Comparison of ENCODE assay signal across 17 cellular contexts in genomic region chr1:245201827-245202226, GRCh38.
"Had no signal": no experiment of that assay in that cellular context is flagged by ENCODE, and none has a peak within 500 bp of the region (broad histone marks: within the 10 kb centered on the region; RNA-seq: fewer than 3 reads in every experiment).

No MANE protein-coding gene starts in this region.

- DNase-seq: activated CD4-positive, CD25-positive, alpha-beta regulatory T cell treated with anti-CD3 and anti-CD28 coated beads, Interleukin-2, amount 50 U/mL, for 72 hours; activated naive CD8-positive, alpha-beta T cell treated with anti-CD3 and anti-CD28 coated beads, Interleukin-2, amount 10 ng/mL, durations not matched to agents 7 days and 5 days; anterior cingulate cortex; brain microvascular endothelial cell; effector memory CD8-positive, alpha-beta T cell; natural killer cell; nucleus accumbens; retina; stimulated activated CD4-positive, alpha-beta T cell treated with anti-CD3 and anti-CD28 coated beads, Interleukin-4, amount 100 ng/mL, for 1 hour; stimulated activated naive CD4-positive, alpha-beta T cell; substantia nigra; T-helper 9 cell; transverse colon had no signal

- H3K4me1 Mint-ChIP-seq: activated naive CD8-positive, alpha-beta T cell treated with anti-CD3 and anti-CD28 coated beads, Interleukin-2, amount 10 ng/mL, durations not matched to agents 7 days and 5 days had no signal

- H3K36me3 Mint-ChIP-seq: activated naive CD8-positive, alpha-beta T cell treated with anti-CD3 and anti-CD28 coated beads, Interleukin-2, amount 10 ng/mL, durations not matched to agents 7 days and 5 days had no signal

- H3K36me3 ChIP-seq: brain microvascular endothelial cell, gastroesophageal sphincter, transverse colon had no signal

- H3K4me3 Mint-ChIP-seq: activated naive CD8-positive, alpha-beta T cell treated with anti-CD3 and anti-CD28 coated beads, Interleukin-2, amount 10 ng/mL, durations not matched to agents 7 days and 5 days; activated T-helper 1 cell treated with anti-CD3 and anti-CD28 coated beads, Interleukin-12 subunit alpha, Interleukin-12 subunit beta, Interleukin-2, Interleukin-4 antibody, amounts not matched to agents 30 ng/mL and 10 ng/mL and 1 ng/mL, durations not matched to agents 14 hours and 24 hours and 36 hours; dendritic cell treated with granulocyte-macrophage colony-stimulating factor and Interleukin-4, amounts not matched to agents 40 ng/mL and 50 ng/mL, for 4 days; effector memory CD8-positive, alpha-beta T cell; natural killer cell had no signal

- H3K27ac Mint-ChIP-seq: activated naive CD8-positive, alpha-beta T cell treated with anti-CD3 and anti-CD28 coated beads, Interleukin-2, amount 10 ng/mL, durations not matched to agents 7 days and 5 days; activated T-helper 1 cell treated with anti-CD3 and anti-CD28 coated beads, Interleukin-12 subunit alpha, Interleukin-12 subunit beta, Interleukin-2, Interleukin-4 antibody, amounts not matched to agents 30 ng/mL and 10 ng/mL and 1 ng/mL, durations not matched to agents 14 hours and 24 hours and 36 hours; dendritic cell treated with granulocyte-macrophage colony-stimulating factor and Interleukin-4, amounts not matched to agents 40 ng/mL and 50 ng/mL, for 4 days; natural killer cell had no signal

- H3K27ac ChIP-seq: brain microvascular endothelial cell, epithelial cell of prostate, gastroesophageal sphincter, transverse colon had no signal

- H3K27me3 ChIP-seq: brain microvascular endothelial cell, gastroesophageal sphincter, transverse colon had no signal

- H3K4me3 ChIP-seq: gastroesophageal sphincter, transverse colon had no signal

- H3K4me1 ChIP-seq: gastroesophageal sphincter, transverse colon had no signal
